34 cellular contexts compared by ENCODE assay signal in genomic region chr19:28224441-28224840, GRCh38.
"Had no signal": no experiment of that assay in that cellular context is flagged by ENCODE, and none has a peak within 500 bp of the region (broad histone marks: within the 10 kb centered on the region; RNA-seq: fewer than 3 reads in every experiment).

No MANE protein-coding gene starts in this region.

- H3K27me3 ChIP-seq: ascending aorta had no signal

- DNase-seq: activated B cell treated with CpG ODN at 0.5 μM for 24 hours; activated CD4-positive, alpha-beta memory T cell treated with anti-CD3 and anti-CD28 coated beads for 36 hours; activated CD4-positive, alpha-beta T cell treated with anti-CD3 and anti-CD28 coated beads for 4 hours; activated CD4-positive, alpha-beta T cell treated with anti-CD3 and anti-CD28 coated beads, Interleukin-2, amount 50 U/mL, for 1 hour; activated CD4-positive, CD25-positive, alpha-beta regulatory T cell treated with anti-CD3 and anti-CD28 coated beads, Interleukin-2, amount 50 U/mL, for 72 hours; activated CD8-positive, alpha-beta memory T cell treated with anti-CD3 and anti-CD28 coated beads, Interleukin-2, amount 10 ng/mL, durations not matched to agents 7 days and 5 days; activated CD8-positive, alpha-beta memory T cell treated with anti-CD3 and anti-CD28 coated beads, Interleukin-2, amount 50 U/mL, for 48 hours; activated effector memory CD4-positive, alpha-beta T cell treated with Interleukin-2 at 50 U/mL for 16 hours; activated naive CD4-positive, alpha-beta T cell treated with anti-CD3 and anti-CD28 coated beads, Interleukin-2, amount 10 ng/mL, durations not matched to agents 7 days and 5 days; activated naive CD8-positive, alpha-beta T cell treated with anti-CD3 and anti-CD28 coated beads, Interleukin-2, amount 50 U/mL, for 24 hours; activated T-cell treated with anti-CD3 and anti-CD28 coated beads, Interleukin-2, amount 50 U/mL, for 48 hours; Karpas-422; KBM-7; NCI-H1105; NCI-H1417 treated with DMSO at 0.1 percent for 48 hours; NCI-H187 treated with DMSO at 0.1 percent for 48 hours; NCI-H2081; NCI-H2171 treated with DMSO at 0.1 percent for 48 hours; NCI-H226; NCI-H446 treated with DMSO at 0.1 percent for 48 hours; NCI-H524 treated with DMSO at 0.1 percent for 48 hours; SIG-M5; T-helper 1 cell; T-helper 2 cell; T-helper 9 cell had no signal

- H3K4me1 ChIP-seq: ascending aorta had no signal

- H3K36me3 ChIP-seq: ascending aorta, cardiac muscle cell had no signal

- H3K4me3 Mint-ChIP-seq: activated B cell treated with CpG ODN at 0.5 μM for 24 hours; activated CD4-positive, alpha-beta memory T cell treated with anti-CD3 and anti-CD28 coated beads for 36 hours; activated CD8-positive, alpha-beta memory T cell treated with anti-CD3 and anti-CD28 coated beads, Interleukin-2, amount 10 ng/mL, durations not matched to agents 7 days and 5 days; activated naive CD4-positive, alpha-beta T cell treated with anti-CD3 and anti-CD28 coated beads, Interleukin-2, amount 10 ng/mL, durations not matched to agents 7 days and 5 days; activated naive CD8-positive, alpha-beta T cell; activated naive CD8-positive, alpha-beta T cell treated with anti-CD3 and anti-CD28 coated beads, Interleukin-2, amount 50 U/mL, for 24 hours; central memory CD8-positive, alpha-beta T cell had no signal

- H3K9me3 Mint-ChIP-seq: activated naive CD8-positive, alpha-beta T cell treated with anti-CD3 and anti-CD28 coated beads, Interleukin-2, amount 50 U/mL, for 24 hours; central memory CD8-positive, alpha-beta T cell had no signal

- H3K27ac Mint-ChIP-seq: activated B cell treated with CpG ODN at 0.5 μM for 24 hours; activated CD4-positive, alpha-beta memory T cell treated with anti-CD3 and anti-CD28 coated beads for 36 hours; activated CD8-positive, alpha-beta memory T cell treated with anti-CD3 and anti-CD28 coated beads, Interleukin-2, amount 10 ng/mL, durations not matched to agents 7 days and 5 days; activated naive CD4-positive, alpha-beta T cell treated with anti-CD3 and anti-CD28 coated beads, Interleukin-2, amount 10 ng/mL, durations not matched to agents 7 days and 5 days; activated naive CD8-positive, alpha-beta T cell; activated naive CD8-positive, alpha-beta T cell treated with anti-CD3 and anti-CD28 coated beads, Interleukin-2, amount 50 U/mL, for 24 hours had no signal

- H3K36me3 Mint-ChIP-seq: activated CD4-positive, alpha-beta memory T cell treated with anti-CD3 and anti-CD28 coated beads for 36 hours; activated CD8-positive, alpha-beta memory T cell treated with anti-CD3 and anti-CD28 coated beads, Interleukin-2, amount 10 ng/mL, durations not matched to agents 7 days and 5 days; activated naive CD4-positive, alpha-beta T cell treated with anti-CD3 and anti-CD28 coated beads, Interleukin-2, amount 10 ng/mL, durations not matched to agents 7 days and 5 days; activated naive CD8-positive, alpha-beta T cell had no signal

- H3K27ac ChIP-seq: ascending aorta, cardiac muscle cell, RWPE1, VCaP had no signal

- H3K9me3 ChIP-seq: ascending aorta had no signal

- H3K4me1 Mint-ChIP-seq: activated B cell treated with CpG ODN at 0.5 μM for 24 hours; activated CD8-positive, alpha-beta memory T cell treated with anti-CD3 and anti-CD28 coated beads, Interleukin-2, amount 10 ng/mL, durations not matched to agents 7 days and 5 days; activated naive CD4-positive, alpha-beta T cell treated with anti-CD3 and anti-CD28 coated beads, Interleukin-2, amount 10 ng/mL, durations not matched to agents 7 days and 5 days; activated naive CD8-positive, alpha-beta T cell treated with anti-CD3 and anti-CD28 coated beads, Interleukin-2, amount 50 U/mL, for 24 hours; central memory CD8-positive, alpha-beta T cell had no signal

- H3K4me3 ChIP-seq: ascending aorta, cardiac muscle cell had no signal

- ATAC-seq: activated CD8-positive, alpha-beta memory T cell treated with anti-CD3 and anti-CD28 coated beads, Interleukin-2, amount 10 ng/mL, durations not matched to agents 7 days and 5 days; activated naive CD8-positive, alpha-beta T cell treated with anti-CD3 and anti-CD28 coated beads, Interleukin-2, amount 50 U/mL, for 24 hours; Panc1; Right ventricle myocardium inferior; SK-N-SH treated with all-trans-retinoic acid at 6 μM for 48 hours had no signal

- H3K27me3 Mint-ChIP-seq: activated B cell treated with CpG ODN at 0.5 μM for 24 hours; activated CD4-positive, alpha-beta memory T cell treated with anti-CD3 and anti-CD28 coated beads for 36 hours; activated CD8-positive, alpha-beta memory T cell treated with anti-CD3 and anti-CD28 coated beads, Interleukin-2, amount 10 ng/mL, durations not matched to agents 7 days and 5 days; activated naive CD4-positive, alpha-beta T cell treated with anti-CD3 and anti-CD28 coated beads, Interleukin-2, amount 10 ng/mL, durations not matched to agents 7 days and 5 days; activated naive CD8-positive, alpha-beta T cell treated with anti-CD3 and anti-CD28 coated beads, Interleukin-2, amount 50 U/mL, for 24 hours had no signal
